Comparison of ENCODE assay signal across 8 cellular contexts in genomic region chr17:53032861-53033271, GRCh38.
DNase-seq lines count a peak whose midpoint lies in the region; ATAC-seq, FAIRE-seq and TF ChIP-seq lines count a peak whose summit lies in the region.

No MANE protein-coding gene starts in this region.

- H3K27ac Mint-ChIP-seq in GM23338, result no peak overlapping the region
- no peak overlapping the region for H3K27ac Mint-ChIP-seq in osteocyte (ENCODE audit: unreplicated experiment)
- H3K27ac Mint-ChIP-seq in CD4-positive, alpha-beta memory T cell, result no peak overlapping the region

- no peak overlapping the region for H3K4me3 Mint-ChIP-seq in GM23338
- no peak overlapping the region for H3K4me3 Mint-ChIP-seq in osteocyte (ENCODE audit: unreplicated experiment)
- H3K4me3 Mint-ChIP-seq in CD4-positive, alpha-beta memory T cell, result no peak overlapping the region

- FAIRE-seq in bronchial epithelial cell (lab: Jason Lieb, UNC) (no peak), GM12892 (lab: Jason Lieb, UNC) (no peak)

- TF ChIP-seq POLR2A in GM12892 (IDR thresholded peaks at IDR 0.05; ENCODE audit: low read depth, low read length), result no peak

- H4K20me1 ChIP-seq in GM23338 (replicated peaks; ENCODE audit: insufficient read depth), result no peaks in the 10 kb centered on the region

- H3K9me3 ChIP-seq in CD4-positive, alpha-beta memory T cell (ENCODE audit: control insufficient read depth in 1 of 2, low read length in 2 of 2), result no peaks in the 10 kb centered on the region

- no peak overlapping the region for H3K27ac ChIP-seq in GM23338 (ENCODE audit: low read depth)
- no peak overlapping the region for H3K27ac ChIP-seq in CD4-positive, alpha-beta memory T cell (ENCODE audit: low read depth, low read length)

- H3K9me3 Mint-ChIP-seq in GM23338 (peaks cover 5% of the 10 kb centered on the region; the same call in 1 of the 3 replicates), osteocyte (ENCODE audit: unreplicated experiment) (no peaks in the 10 kb centered on the region)
- peaks cover 3 to 21% (median 9%) of the 10 kb centered on the region in 8 donors for H3K9me3 Mint-ChIP-seq in CD4-positive, alpha-beta memory T cell

- H3K36me3 Mint-ChIP-seq in GM23338 (ENCODE audit: low read depth) (peaks cover 4% of the 10 kb centered on the region; the same call in 1 of the 3 replicates), osteocyte (ENCODE audit: unreplicated experiment) (no peaks in the 10 kb centered on the region)
- H3K36me3 Mint-ChIP-seq in CD4-positive, alpha-beta memory T cell, result no peaks in the 10 kb centered on the region

- no peaks in the 10 kb centered on the region for H3K9me2 ChIP-seq in GM23338 (ENCODE audit: insufficient read depth)

- no peaks in the 10 kb centered on the region for H3K36me3 ChIP-seq in GM23338 (ENCODE audit: insufficient read depth)
- H3K36me3 ChIP-seq in bronchial epithelial cell (ENCODE audit: control insufficient read depth, insufficient read depth, low read length), result no peaks in the 10 kb centered on the region
- no peaks in the 10 kb centered on the region for H3K36me3 ChIP-seq in CD4-positive, alpha-beta memory T cell (ENCODE audit: insufficient read depth, low read length)

- H3K27me3 ChIP-seq in GM23338 (ENCODE audit: insufficient read depth) (no peaks in the 10 kb centered on the region), bronchial epithelial cell (ENCODE audit: control insufficient read depth, insufficient read depth, low read length) (no peaks in the 10 kb centered on the region)
- no peaks in the 10 kb centered on the region for H3K27me3 ChIP-seq in CD4-positive, alpha-beta memory T cell (ENCODE audit: insufficient read depth, low read length)

- DNase-seq in GM23338 (ENCODE audit: low spot score) (peak; percentile 93), NCI-H2171 (lab: John Stamatoyannopoulos, UW) (peak; percentile 46), bronchial epithelial cell (ENCODE audit: low read depth) (peak; percentile 66), osteocyte (ENCODE audit: extremely low spot score, unreplicated experiment) (no peak), GM12892 (ENCODE audit: insufficient read length) (no peak), anterior cingulate cortex (lab: John Stamatoyannopoulos, UW) (no peak)
- no peak for DNase-seq in activated CD8-positive, alpha-beta memory T cell treated with anti-CD3 and anti-CD28 coated beads, Interleukin-2, amount 50 U/mL, for 4 hours
- no peak for DNase-seq in CD4-positive, alpha-beta memory T cell

- H3K4me1 ChIP-seq in GM23338 (ENCODE audit: insufficient read depth), result 0 out of 2 replicates have a peak, but pooled peaks cover 4% of the 10 kb centered on the region
- H3K4me1 ChIP-seq in CD4-positive, alpha-beta memory T cell (ENCODE audit: insufficient read depth, low read length), result no peaks in the 10 kb centered on the region

- H3K27me3 Mint-ChIP-seq in GM23338 (ENCODE audit: insufficient read depth, low read depth, poor library complexity), result no peaks in the 10 kb centered on the region
- no peaks in the 10 kb centered on the region for H3K27me3 Mint-ChIP-seq in osteocyte (ENCODE audit: unreplicated experiment)
- H3K27me3 Mint-ChIP-seq in CD4-positive, alpha-beta memory T cell, result no peaks in the 10 kb centered on the region

- no peak overlapping the region for H3K4me2 ChIP-seq in GM23338

- no peaks in the 10 kb centered on the region for H3K79me2 ChIP-seq in GM23338 (replicated peaks; ENCODE audit: insufficient read depth)

- H2AFZ ChIP-seq in GM23338, result peak overlapping the region; percentile 60

- H3K4me3 ChIP-seq in GM23338, result no peak overlapping the region
- no peak overlapping the region for H3K4me3 ChIP-seq in bronchial epithelial cell (ENCODE audit: low read depth, low read length)
- no peak overlapping the region for H3K4me3 ChIP-seq in CD4-positive, alpha-beta memory T cell (ENCODE audit: low read length in 2 of 2)

- H3F3A ChIP-seq in GM23338 (replicated peaks; ENCODE audit: low read depth), result no peaks in the 10 kb centered on the region

- intact Hi-C loops in CD4-positive, alpha-beta memory T cell (cut with micrococcal nuclease), result no loop called here

- H3K4me1 Mint-ChIP-seq in GM23338, result peaks cover 5% of the 10 kb centered on the region
- no peaks in the 10 kb centered on the region for H3K4me1 Mint-ChIP-seq in osteocyte (ENCODE audit: unreplicated experiment)
- H3K4me1 Mint-ChIP-seq in CD4-positive, alpha-beta memory T cell, result no peaks in the 10 kb centered on the region

- CTCF ChIA-PET in CD4-positive, alpha-beta memory T cell (lab: Charles Lee; ENCODE audit: partially characterized antibody), result no interaction called here

- ATAC-seq in GM23338, result peak; percentile 99

- TF ChIP-seq CTCF in GM23338 (conservative IDR thresholded peaks at IDR 0.05; ENCODE audit: low read depth in 2 of 2) (peak; percentile 96 to 97), bronchial epithelial cell (IDR thresholded peaks at IDR 0.05; ENCODE audit: insufficient read depth, low read length, severe bottlenecking) (peak; percentile 41), osteocyte (IDR thresholded peaks at IDR 0.05) (peak; percentile 53)

- POLR2A ChIA-PET in CD4-positive, alpha-beta memory T cell (lab: Charles Lee; ENCODE audit: partially characterized antibody), result no interaction called here

TF ChIP-seq in GM23338, 12 proteins besides CTCF, POLR2A, EP300 and RAD21:
- TF ChIP-seq POLR2AphosphoS5 (IDR thresholded peaks at IDR 0.05; ENCODE audit: low read depth) (no peak), ETS1 (IDR thresholded peaks at IDR 0.05) (no peak), ZNF462 (CRISPR knock-in tag; IDR thresholded peaks at IDR 0.05) (peak; percentile 52; the same call in 1 of the 2 replicates), NANOG (IDR thresholded peaks at IDR 0.05; ENCODE audit: borderline replicate concordance) (no peak), STAT1 (IDR thresholded peaks at IDR 0.05; ENCODE audit: unreplicated experiment) (no peak), CREB1 (CRISPR knock-in tag; IDR thresholded peaks at IDR 0.05; ENCODE audit: low read depth) (no peak)
TF ChIP-seq in GM23338: peak in this region for 1.

Comparison
In these comparisons a context has a peak if more than half of its experiments do, and no peak if none do; other contexts are left out.
1. DNase-seq: peak in GM23338 (single experiment), NCI-H2171 (single experiment) and bronchial epithelial cell (single experiment); none in osteocyte (single experiment), activated CD8-positive, alpha-beta memory T cell treated with anti-CD3 and anti-CD28 coated beads, Interleukin-2, amount 50 U/mL, for 4 hours (single experiment), GM12892 (single experiment), anterior cingulate cortex (0 of 58) and CD4-positive, alpha-beta memory T cell (0 of 5).
2. CTCF ChIP-seq: peak in every context shown above with its lines; median percentile 96 in GM23338; 53 in osteocyte; 41 in bronchial epithelial cell.